Comparison of ENCODE assay signal across 9 cellular contexts in genomic region chrX:40083120-40083978, GRCh38. TPM values are rescaled to one million over a fixed set of nuclear protein-coding genes. Genes with fewer than 3 reads are reported as not detected.
DNase-seq lines count a peak whose midpoint lies in the region; ATAC-seq and TF ChIP-seq lines count a peak whose summit lies in the region.
"Had no signal": no experiment of that assay in that cellular context is flagged by ENCODE, and none has a peak within 500 bp of the region (broad histone marks: within the 10 kb centered on the region; RNA-seq: fewer than 3 reads in every experiment).

No MANE protein-coding gene starts in this region.

- H3K9me3 Mint-ChIP-seq in IgD-negative memory B cell = no peaks in the 10 kb centered on the region

- H3K4me2 ChIP-seq in BLaER1 = peak overlapping the region; percentile 85

- peak overlapping the region; percentile 66 to 90 (median 77) for H3K4me3 Mint-ChIP-seq in IgD-negative memory B cell

- peaks cover 17 to 31% (median 23%) of the 10 kb centered on the region in 3 donors for H3K4me1 Mint-ChIP-seq in IgD-negative memory B cell

- peaks cover 52% of the 10 kb centered on the region for H3K27me3 ChIP-seq in BLaER1
- H3K27me3 ChIP-seq in mucosa of stomach (ENCODE audit: control insufficient read depth, insufficient read depth, low read length) = no peaks in the 10 kb centered on the region

- H4K20me1 ChIP-seq in BLaER1 = peaks cover 100% of the 10 kb centered on the region

- peaks cover 8% of the 10 kb centered on the region; the same call in 1 of the 2 replicates for H3K9me3 ChIP-seq in BLaER1
- no peaks in the 10 kb centered on the region for H3K9me3 ChIP-seq in mucosa of stomach (ENCODE audit: control insufficient read depth, low read length)

- no peak for TF ChIP-seq CTCF in GM13977 (IDR thresholded peaks at IDR 0.05; ENCODE audit: extremely low read depth, insufficient read depth, missing control alignments)

- H3K36me3 ChIP-seq in BLaER1 = peaks cover 18% of the 10 kb centered on the region; the same call in 1 of the 2 replicates
- H3K36me3 ChIP-seq in mucosa of stomach (ENCODE audit: control insufficient read depth, insufficient read depth, low read length) = no peaks in the 10 kb centered on the region

- DNase-seq in ecto neural progenitor cell (ENCODE audit: low spot score) (peak; percentile 64), DMS114 treated with DMSO at 0.1 percent for 48 hours (lab: John Stamatoyannopoulos, UW; ENCODE audit: unreplicated experiment) (no peak), GM13977 (ENCODE audit: low spot score) (no peak)

- peak overlapping the region in 1 of 3 donors; percentile 81 for H3K27ac Mint-ChIP-seq in IgD-negative memory B cell

- peaks cover 2% of the 10 kb centered on the region for H3K36me3 Mint-ChIP-seq in IgD-negative memory B cell

- peak overlapping the region; percentile 56 for H3K4me3 ChIP-seq in BLaER1
- no peak overlapping the region for H3K4me3 ChIP-seq in mucosa of stomach (ENCODE audit: low read length)

- H3K4me1 ChIP-seq in BLaER1 = peaks cover 97% of the 10 kb centered on the region
- H3K4me1 ChIP-seq in mucosa of stomach (ENCODE audit: control insufficient read depth, insufficient read depth, low read length) = peaks cover 61% of the 10 kb centered on the region

- in situ Hi-C loops in GM13977 (cut with MboI; ENCODE audit: low pct_unique_long_range_greater_than_20kb, low sequenced_read_pairs, unreplicated experiment) = no loop called here

- ATAC-seq in GM18517 (IDR thresholded peaks at IDR 0.05; ENCODE audit: unreplicated experiment) (no peak), HG02798 (IDR thresholded peaks at IDR 0.05; ENCODE audit: poor library complexity, unreplicated experiment) (no peak)

- peak overlapping the region; percentile 10; the same call in 1 of the 2 replicates for H3K9ac ChIP-seq in BLaER1
- peak overlapping the region; percentile 53 for H3K9ac ChIP-seq in mucosa of stomach (ENCODE audit: low read length)

- peak overlapping the region; percentile 73 for H3K27ac ChIP-seq in BLaER1
- H3K27ac ChIP-seq: epithelial cell of prostate had no signal

- peaks cover 15% of the 10 kb centered on the region for H3K27me3 Mint-ChIP-seq in IgD-negative memory B cell

RNA-seq across cellular contexts. Expression of gene BCOR, which starts 14.4 kb away (rescaled TPM):
- 10.2 TPM for polyA plus RNA-seq in IgD-negative memory B cell
